Comparison of ENCODE assay signal across 17 cellular contexts in genomic region chr15:38829086-38829485, GRCh38.
"Had no signal": no experiment of that assay in that cellular context is flagged by ENCODE, and none has a peak within 500 bp of the region (broad histone marks: within the 10 kb centered on the region; RNA-seq: fewer than 3 reads in every experiment).

No MANE protein-coding gene starts in this region.

- H3K27me3 ChIP-seq: neural progenitor cell, ovary, testis, tibial nerve, upper lobe of right lung had no signal

- H3K27ac ChIP-seq: neural progenitor cell, ovary, testis, tibial nerve, upper lobe of right lung had no signal

- H3K9me3 ChIP-seq: ovary, testis, upper lobe of right lung had no signal

- H3K9ac ChIP-seq: neural progenitor cell had no signal

- ATAC-seq: left lobe of liver; natural killer cell treated with Interleukin-12 subunit alpha and Interleukin-12 subunit beta and Interleukin-15 and Interleukin-18, amount 100 ng/mL, for 72 hours; right cardiac atrium; stimulated activated effector memory CD8-positive, alpha-beta T cell treated with anti-CD3 and anti-CD28 coated beads, Interleukin-12 subunit alpha, Interleukin-12 subunit beta, amount 100 ng/mL, for 72 hours; stimulated activated naive CD8-positive, alpha-beta T cell treated with anti-CD3 and anti-CD28 coated beads, Interleukin-15, Interleukin-2, amounts not matched to agents 100 U/mL and 50 U/mL, for 24 hours; upper lobe of right lung had no signal

- H3K4me1 ChIP-seq: neural progenitor cell, testis, tibial nerve had no signal

- H2AFZ ChIP-seq: neural progenitor cell had no signal

- H3K4me3 ChIP-seq: neural progenitor cell, ovary, smooth muscle cell, testis, tibial nerve, upper lobe of right lung had no signal

- DNase-seq: erythroblast; foreskin melanocyte; islet precursor cell; nucleus accumbens; ovary; right cardiac atrium; stimulated activated CD4-positive, alpha-beta T cell treated with anti-CD3 and anti-CD28 coated beads, Interleukin-4, amount 100 ng/mL, for 1 hour; stimulated activated CD8-positive, alpha-beta memory T cell treated with anti-CD3 and anti-CD28 coated beads, Interleukin-4, amount 100 ng/mL, for 48 hours; stimulated activated naive CD8-positive, alpha-beta T cell treated with anti-CD3 and anti-CD28 coated beads, Interleukin-15, Interleukin-2, amounts not matched to agents 100 U/mL and 50 U/mL, for 24 hours; testis; upper lobe of right lung had no signal

- H3K4me2 ChIP-seq: neural progenitor cell, smooth muscle cell had no signal

- H3K36me3 ChIP-seq: neural progenitor cell, ovary, tibial nerve, upper lobe of right lung had no signal
